Comparison of ENCODE assay signal across 10 cellular contexts in the genomic region with DNA sequence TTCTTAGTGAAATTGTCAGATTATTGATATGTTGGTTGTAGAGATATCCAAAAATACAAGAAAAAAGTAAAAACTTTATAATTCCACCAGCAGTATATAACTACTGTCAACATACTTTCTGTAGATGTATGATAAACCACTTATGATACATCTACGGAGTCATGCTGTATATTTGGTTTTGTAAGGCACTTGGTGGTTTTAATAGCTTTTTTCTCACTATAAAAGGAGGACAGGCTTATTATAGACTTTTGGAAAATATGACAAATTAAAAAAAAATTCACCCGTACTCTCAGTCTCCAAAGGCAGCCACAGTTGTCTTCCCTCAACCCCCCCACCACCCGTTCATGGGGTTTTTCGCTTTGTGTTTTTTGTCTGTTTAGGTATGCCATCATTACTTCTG. TPM values are rescaled to one million over a fixed set of nuclear protein-coding genes. Genes with fewer than 3 reads are reported as not detected.
A peak's percentile ranks its signal among the peaks of the same experiment; 100 is the strongest.
DNase-seq lines count a peak whose midpoint lies in the region; ATAC-seq and TF ChIP-seq lines count a peak whose summit lies in the region.
"Had no signal": no experiment of that assay in that cellular context is flagged by ENCODE, and none has a peak within 500 bp of the region (broad histone marks: within the 10 kb centered on the region; RNA-seq: fewer than 3 reads in every experiment).

No MANE protein-coding gene starts in this region.

- H3K27me3 Mint-ChIP-seq in activated CD4-positive, alpha-beta memory T cell treated with anti-CD3 and anti-CD28 coated beads, Interleukin-2, amount 10 ng/mL, durations not matched to agents 7 days and 5 days, result no peaks in the 10 kb centered on the region

- H3K27me3 ChIP-seq in HCT116 (ENCODE audit: insufficient read depth, low read length) (no peaks in the 10 kb centered on the region), gastroesophageal sphincter (no peaks in the 10 kb centered on the region), spleen (replicated peaks in 1 of 7) (peaks cover 0 to 12% (median 0%) of the 10 kb centered on the region in 7 donors)

- no peak for TF ChIP-seq POLR2A in HCT116 (IDR thresholded peaks at IDR 0.05; ENCODE audit: borderline replicate concordance, extremely low read depth, insufficient read depth, insufficient read length)
- no peak for TF ChIP-seq POLR2A in gastroesophageal sphincter (IDR thresholded peaks at IDR 0.05)
- no peak for TF ChIP-seq POLR2A in spleen (IDR thresholded peaks at IDR 0.05)

- H3K4me3 ChIP-seq in HCT116 (replicated peaks in 1 of 2; ENCODE audit: low read depth in 1 of 2, low read length in 2 of 2), result no peak overlapping the region
- H3K4me3 ChIP-seq in gastroesophageal sphincter, result no peak overlapping the region
- H3K4me3 ChIP-seq in spleen, result no peak overlapping the region
- no peak overlapping the region for H3K4me3 ChIP-seq in mucosa of descending colon

- H3K36me3 Mint-ChIP-seq in activated CD4-positive, alpha-beta memory T cell treated with anti-CD3 and anti-CD28 coated beads, Interleukin-2, amount 10 ng/mL, durations not matched to agents 7 days and 5 days (ENCODE audit: low read depth), result no peaks in the 10 kb centered on the region

- H3K4me1 ChIP-seq in HCT116 (ENCODE audit: control insufficient read depth in 1 of 2, insufficient read depth in 2 of 2, low read length in 2 of 2) (peaks cover 54 to 81% of the 10 kb centered on the region in 2 experiments), gastroesophageal sphincter (peaks cover 0 to 96% (median 78%) of the 10 kb centered on the region in 3 donors), spleen (peaks cover 40 to 97% (median 87%) of the 10 kb centered on the region in 6 donors), mucosa of descending colon (ENCODE audit: low read depth) (peaks cover 66% of the 10 kb centered on the region)

- ATAC-seq in HCT116, result no peak
- ATAC-seq in gastroesophageal sphincter, result no peak
- ATAC-seq in GM18867 (IDR thresholded peaks at IDR 0.05; ENCODE audit: unreplicated experiment), result no peak
- ATAC-seq in HG02759 (IDR thresholded peaks at IDR 0.05; ENCODE audit: unreplicated experiment), result no peak
- no peak for ATAC-seq in mucosa of descending colon

- H3K4me3 Mint-ChIP-seq in activated CD4-positive, alpha-beta memory T cell treated with anti-CD3 and anti-CD28 coated beads, Interleukin-2, amount 10 ng/mL, durations not matched to agents 7 days and 5 days, result peak overlapping the region; percentile 83

- peak overlapping the region; percentile 94; the same call in 1 of the 2 replicates for H3K27ac ChIP-seq in HCT116 (ENCODE audit: low read depth, low read length)
- H3K27ac ChIP-seq in gastroesophageal sphincter, result peak overlapping the region in 3 of 4 donors; percentile 90 to 98 (median 97)
- H3K27ac ChIP-seq in spleen, result peak overlapping the region; percentile 91 to 97 (median 96)

- peak overlapping the region; percentile 91; the same call in 1 of the 2 replicates for H3K9ac ChIP-seq in HCT116 (ENCODE audit: low read length)

- peaks cover 94% of the 10 kb centered on the region for H3K79me2 ChIP-seq in HCT116 (ENCODE audit: insufficient read depth, low read length)

- POLR2A ChIA-PET in HCT116 (lab: Charles Lee), result no interaction called here
- POLR2A ChIA-PET in activated CD4-positive, alpha-beta memory T cell treated with anti-CD3 and anti-CD28 coated beads, Interleukin-2, amount 10 ng/mL, durations not matched to agents 7 days and 5 days (lab: Charles Lee), result interaction anchor here (0.9 to 6.3 kb wide), 3 partner anchors 7 to 153 kb away, joined by 3 to 47 read pairs (median 4); no protein-coding TSS in a partner anchor

- BruUV-seq in HCT116 (replicated peaks; lab: Mats Ljungman, UMichigan), result no TSS peak

- intact Hi-C loops in HCT116 (cut with micrococcal nuclease) (no loop called here), spleen (cut with DNase I; ENCODE audit: low total_unique reads) (no loop called here), mucosa of descending colon (cut with DNase I, micrococcal nuclease) (no loop called here)

- no peak for TF ChIP-seq RAD21 in HCT116 (IDR thresholded peaks at IDR 0.05; ENCODE audit: low read depth)

- H3K9me3 Mint-ChIP-seq in activated CD4-positive, alpha-beta memory T cell treated with anti-CD3 and anti-CD28 coated beads, Interleukin-2, amount 10 ng/mL, durations not matched to agents 7 days and 5 days, result no peaks in the 10 kb centered on the region

- H3K36me3 ChIP-seq in HCT116 (ENCODE audit: control insufficient read depth in 1 of 2, insufficient read depth in 2 of 2, low read length in 2 of 2), result no peaks in the 10 kb centered on the region
- H3K36me3 ChIP-seq in gastroesophageal sphincter, result no peaks in the 10 kb centered on the region
- no peaks in the 10 kb centered on the region for H3K36me3 ChIP-seq in spleen
- H3K36me3 ChIP-seq in mucosa of descending colon (ENCODE audit: low read depth), result no peaks in the 10 kb centered on the region

- no peak overlapping the region for H2AFZ ChIP-seq in HCT116 (ENCODE audit: low read depth, low read length, poor library complexity, severe bottlenecking)

- H3K27ac Mint-ChIP-seq in activated CD4-positive, alpha-beta memory T cell treated with anti-CD3 and anti-CD28 coated beads, Interleukin-2, amount 10 ng/mL, durations not matched to agents 7 days and 5 days, result no peak overlapping the region

- no peak for TF ChIP-seq EP300 in gastroesophageal sphincter (IDR thresholded peaks at IDR 0.05)

- 40 to 42% methylated on average over 4 of the region's 4 CpGs for WGBS in gastroesophageal sphincter (ENCODE audit: low coverage in 1 of 2), 2 donors
- WGBS in spleen, 5 donors, result 75 to 83% (median 78%) methylated on average over 4 of the region's 4 CpGs

- H3K4me1 Mint-ChIP-seq in activated CD4-positive, alpha-beta memory T cell treated with anti-CD3 and anti-CD28 coated beads, Interleukin-2, amount 10 ng/mL, durations not matched to agents 7 days and 5 days, result peaks cover 51% of the 10 kb centered on the region

- no peak for DNase-seq in HCT116 (ENCODE audit: low read depth, low spot score)
- DNase-seq in activated CD4-positive, alpha-beta memory T cell treated with anti-CD3 and anti-CD28 coated beads, Interleukin-2, amount 10 ng/mL, durations not matched to agents 7 days and 5 days, result no peak
- no peak for DNase-seq in spleen
- DNase-seq in mucosa of descending colon, result no peak
- no peak for DNase-seq in Kasumi-1 (lab: John Stamatoyannopoulos, UW)
- DNase-seq: islet precursor cell, NCI-H1092 treated with DMSO at 0.1 percent for 48 hours had no signal

- CTCF ChIA-PET in HCT116 (lab: Charles Lee), result no interaction called here
- CTCF ChIA-PET in activated CD4-positive, alpha-beta memory T cell treated with anti-CD3 and anti-CD28 coated beads, Interleukin-2, amount 10 ng/mL, durations not matched to agents 7 days and 5 days (lab: Charles Lee), result interaction anchor here (1.3 kb wide), 1 partner anchor 43 kb away, joined by 4 read pairs; no protein-coding TSS in a partner anchor

- TF ChIP-seq CTCF in HCT116 (IDR thresholded peaks at IDR 0.05 in 2 of 3, conservative IDR thresholded peaks at IDR 0.05 in 1 of 3; ENCODE audit: borderline replicate concordance in 1 of 3, insufficient read depth in 1 of 3, low read depth in 2 of 3, low read length in 2 of 3), result no peak
- no peak for TF ChIP-seq CTCF in gastroesophageal sphincter (IDR thresholded peaks at IDR 0.05)
- no peak for TF ChIP-seq CTCF in spleen (IDR thresholded peaks at IDR 0.05 in 8 of 11, conservative IDR thresholded peaks at IDR 0.05 in 3 of 11)
- no peak for TF ChIP-seq CTCF in mucosa of descending colon (IDR thresholded peaks at IDR 0.05)

- H3K9me3 ChIP-seq in HCT116 (ENCODE audit: control insufficient read depth in 1 of 2, insufficient read depth in 1 of 2, low read depth in 1 of 2, low read length in 2 of 2), result no peaks in the 10 kb centered on the region
- no peaks in the 10 kb centered on the region for H3K9me3 ChIP-seq in gastroesophageal sphincter
- no peaks in the 10 kb centered on the region for H3K9me3 ChIP-seq in spleen
- H3K9me3 ChIP-seq in mucosa of descending colon, result no peaks in the 10 kb centered on the region

- no peaks in the 10 kb centered on the region for H3K9me2 ChIP-seq in HCT116 (ENCODE audit: insufficient read depth)

- RAD21 ChIA-PET in HCT116 (lab: Charles Lee; ENCODE audit: low non-redundant PET in 1 of 2, low total read pairs in 2 of 2, uncharacterized antibody in 2 of 2, unreplicated experiment in 2 of 2), result interaction anchor here in 1 of 2 experiments (0.7 kb wide), 1 partner anchor 15 kb away, joined by 4 read pairs; no protein-coding TSS in a partner anchor

- peak overlapping the region; percentile 99 for H3K4me2 ChIP-seq in HCT116 (ENCODE audit: low read length)

- H4K20me1 ChIP-seq in HCT116 (ENCODE audit: insufficient read depth), result no peaks in the 10 kb centered on the region; the same call in 1 of the 2 replicates

TF ChIP-seq in HCT116, 20 proteins besides CTCF, POLR2A, EP300 and RAD21 (continues in another document):
- TF ChIP-seq EGR1 (IDR thresholded peaks at IDR 0.05; ENCODE audit: low read depth) (no peak), ATF3 (IDR thresholded peaks at IDR 0.05) (no peak), EZH2 (IDR thresholded peaks at IDR 0.05) (no peak), SIN3A (IDR thresholded peaks at IDR 0.05; ENCODE audit: low read depth) (no peak)
- TF ChIP-seq, protein P1, sequence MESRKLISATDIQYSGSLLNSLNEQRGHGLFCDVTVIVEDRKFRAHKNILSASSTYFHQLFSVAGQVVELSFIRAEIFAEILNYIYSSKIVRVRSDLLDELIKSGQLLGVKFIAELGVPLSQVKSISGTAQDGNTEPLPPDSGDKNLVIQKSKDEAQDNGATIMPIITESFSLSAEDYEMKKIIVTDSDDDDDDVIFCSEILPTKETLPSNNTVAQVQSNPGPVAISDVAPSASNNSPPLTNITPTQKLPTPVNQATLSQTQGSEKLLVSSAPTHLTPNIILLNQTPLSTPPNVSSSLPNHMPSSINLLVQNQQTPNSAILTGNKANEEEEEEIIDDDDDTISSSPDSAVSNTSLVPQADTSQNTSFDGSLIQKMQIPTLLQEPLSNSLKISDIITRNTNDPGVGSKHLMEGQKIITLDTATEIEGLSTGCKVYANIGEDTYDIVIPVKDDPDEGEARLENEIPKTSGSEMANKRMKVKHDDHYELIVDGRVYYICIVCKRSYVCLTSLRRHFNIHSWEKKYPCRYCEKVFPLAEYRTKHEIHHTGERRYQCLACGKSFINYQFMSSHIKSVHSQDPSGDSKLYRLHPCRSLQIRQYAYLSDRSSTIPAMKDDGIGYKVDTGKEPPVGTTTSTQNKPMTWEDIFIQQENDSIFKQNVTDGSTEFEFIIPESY (IDR thresholded peaks at IDR 0.05; ENCODE audit: extremely low read depth, insufficient replicate concordance, low read length), result no peak

RNA-seq across cellular contexts. Expression of gene RAI1, which starts 14.8 kb away (rescaled TPM):
- total RNA-seq in HCT116 (2021; ENCODE audit: unreplicated experiment) (38.5 TPM), gastroesophageal sphincter (10 to 100 TPM; 15.9 to 39.7 (median 28.3) TPM), spleen (10 to 100 TPM; 28.9 to 61.9 (median 40.3) TPM), mucosa of descending colon (10 to 100 TPM; 12.9 to 29.2 (median 17.0) TPM)
- polyA plus RNA-seq in HCT116 (2012), result 21.0 and 25.2 TPM in 2 replicates
- total RNA-seq in activated CD4-positive, alpha-beta memory T cell treated with anti-CD3 and anti-CD28 coated beads, Interleukin-2, amount 10 ng/mL, durations not matched to agents 7 days and 5 days, result 10 to 100 TPM; 16.7 TPM
- 10 to 100 TPM in 1 of 3 donors, 1 to 10 TPM in 2; 5.4 to 19.7 (median 6.1) TPM for polyA plus RNA-seq in spleen
